In the genomic region with DNA sequence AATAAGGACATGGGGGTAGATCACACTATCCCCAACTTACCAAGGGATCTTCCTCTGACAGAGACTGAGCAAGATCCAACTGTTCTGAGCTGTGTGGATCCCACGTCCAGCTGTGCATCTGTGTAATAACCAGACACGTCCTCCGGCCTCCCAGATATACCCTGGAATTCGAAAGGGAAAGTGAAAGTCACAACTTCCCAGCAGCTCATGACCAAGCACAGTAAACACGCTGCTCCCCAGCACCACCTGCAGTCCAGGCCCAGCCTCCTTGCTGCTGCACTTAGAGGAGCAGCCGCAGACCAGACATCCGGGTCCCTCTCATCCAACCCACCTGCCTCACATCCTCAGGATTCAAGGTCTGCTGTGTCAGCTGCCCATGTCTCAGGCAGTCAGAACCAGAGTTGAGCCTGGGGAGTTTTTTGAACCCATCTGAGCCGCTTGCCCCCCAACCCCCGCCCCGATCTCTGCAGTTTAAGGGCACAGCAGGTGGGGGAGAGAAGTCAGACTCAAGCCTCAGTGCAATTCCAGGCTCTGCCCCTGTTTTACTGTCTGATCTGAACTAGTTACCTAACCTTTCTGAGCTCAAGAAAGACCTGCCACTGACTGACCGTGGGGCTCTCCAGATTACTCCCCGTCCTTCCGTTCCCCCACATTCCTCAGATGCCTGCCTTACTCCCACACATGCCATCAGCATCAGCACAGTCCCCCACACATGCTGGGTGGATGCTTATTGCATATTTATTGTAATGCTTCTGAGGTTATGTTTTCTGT, we compare ENCODE assay signal across 1 cellular context.
TF ChIP-seq lines count a peak whose summit lies in the region.

A gene with protein sequence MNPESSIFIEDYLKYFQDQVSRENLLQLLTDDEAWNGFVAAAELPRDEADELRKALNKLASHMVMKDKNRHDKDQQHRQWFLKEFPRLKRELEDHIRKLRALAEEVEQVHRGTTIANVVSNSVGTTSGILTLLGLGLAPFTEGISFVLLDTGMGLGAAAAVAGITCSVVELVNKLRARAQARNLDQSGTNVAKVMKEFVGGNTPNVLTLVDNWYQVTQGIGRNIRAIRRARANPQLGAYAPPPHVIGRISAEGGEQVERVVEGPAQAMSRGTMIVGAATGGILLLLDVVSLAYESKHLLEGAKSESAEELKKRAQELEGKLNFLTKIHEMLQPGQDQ (minus strand): TSS at position 127 of the 771 bp plus-strand sequence. CDS start 6,365 bp downstream, outside the sequence.

TF ChIP-seq in HepG2, 621 proteins besides CTCF, POLR2A, EP300 and RAD21 (continued from another document and continues in another):
- TF ChIP-seq, protein P1, sequence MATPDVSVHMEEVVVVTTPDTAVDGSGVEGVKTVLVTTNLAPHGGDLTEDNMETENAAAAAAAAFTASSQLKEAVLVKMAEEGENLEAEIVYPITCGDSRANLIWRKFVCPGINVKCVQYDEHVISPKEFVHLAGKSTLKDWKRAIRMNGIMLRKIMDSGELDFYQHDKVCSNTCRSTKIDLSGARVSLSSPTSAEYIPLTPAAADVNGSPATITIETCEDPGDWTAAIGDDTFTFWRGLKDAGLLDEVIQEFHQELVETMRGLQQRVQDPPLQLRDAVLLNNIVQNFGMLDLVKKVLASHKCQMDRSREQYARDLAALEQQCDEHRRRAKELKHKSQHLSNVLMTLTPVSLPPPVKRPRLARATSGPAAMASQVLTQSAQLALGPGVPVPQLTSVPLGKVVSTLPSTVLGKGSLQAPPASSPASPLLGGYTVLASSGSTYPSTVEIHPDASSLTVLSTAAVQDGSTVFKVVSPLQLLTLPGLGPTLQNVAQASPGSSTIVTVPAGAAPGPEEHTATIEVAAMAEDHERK (CRISPR knock-in tag; IDR thresholded peaks at IDR 0.05; ENCODE audit: low read depth), result no peak
- TF ChIP-seq, protein P2, sequence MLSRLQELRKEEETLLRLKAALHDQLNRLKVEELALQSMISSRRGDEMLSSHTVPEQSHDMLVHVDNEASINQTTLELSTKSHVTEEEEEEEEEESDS (CRISPR knock-in tag; IDR thresholded peaks at IDR 0.05; ENCODE audit: borderline replicate concordance), result no peak
- TF ChIP-seq JDP2 (CRISPR knock-in tag; IDR thresholded peaks at IDR 0.05; ENCODE audit: borderline replicate concordance), result no peak
- no peak for TF ChIP-seq HNRNPK (IDR thresholded peaks at IDR 0.05; ENCODE audit: low read depth, low read length, poor library complexity, severe bottlenecking)
- TF ChIP-seq, protein P3, sequence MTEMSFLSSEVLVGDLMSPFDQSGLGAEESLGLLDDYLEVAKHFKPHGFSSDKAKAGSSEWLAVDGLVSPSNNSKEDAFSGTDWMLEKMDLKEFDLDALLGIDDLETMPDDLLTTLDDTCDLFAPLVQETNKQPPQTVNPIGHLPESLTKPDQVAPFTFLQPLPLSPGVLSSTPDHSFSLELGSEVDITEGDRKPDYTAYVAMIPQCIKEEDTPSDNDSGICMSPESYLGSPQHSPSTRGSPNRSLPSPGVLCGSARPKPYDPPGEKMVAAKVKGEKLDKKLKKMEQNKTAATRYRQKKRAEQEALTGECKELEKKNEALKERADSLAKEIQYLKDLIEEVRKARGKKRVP (CRISPR knock-in tag; IDR thresholded peaks at IDR 0.05), result no peak
- TF ChIP-seq ZNF337 (CRISPR knock-in tag; IDR thresholded peaks at IDR 0.05; ENCODE audit: borderline replicate concordance, low read depth), result no peak
- TF ChIP-seq, protein P4, sequence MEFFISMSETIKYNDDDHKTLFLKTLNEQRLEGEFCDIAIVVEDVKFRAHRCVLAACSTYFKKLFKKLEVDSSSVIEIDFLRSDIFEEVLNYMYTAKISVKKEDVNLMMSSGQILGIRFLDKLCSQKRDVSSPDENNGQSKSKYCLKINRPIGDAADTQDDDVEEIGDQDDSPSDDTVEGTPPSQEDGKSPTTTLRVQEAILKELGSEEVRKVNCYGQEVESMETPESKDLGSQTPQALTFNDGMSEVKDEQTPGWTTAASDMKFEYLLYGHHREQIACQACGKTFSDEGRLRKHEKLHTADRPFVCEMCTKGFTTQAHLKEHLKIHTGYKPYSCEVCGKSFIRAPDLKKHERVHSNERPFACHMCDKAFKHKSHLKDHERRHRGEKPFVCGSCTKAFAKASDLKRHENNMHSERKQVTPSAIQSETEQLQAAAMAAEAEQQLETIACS (CRISPR knock-in tag; IDR thresholded peaks at IDR 0.05), result no peak
- TF ChIP-seq, protein P5, sequence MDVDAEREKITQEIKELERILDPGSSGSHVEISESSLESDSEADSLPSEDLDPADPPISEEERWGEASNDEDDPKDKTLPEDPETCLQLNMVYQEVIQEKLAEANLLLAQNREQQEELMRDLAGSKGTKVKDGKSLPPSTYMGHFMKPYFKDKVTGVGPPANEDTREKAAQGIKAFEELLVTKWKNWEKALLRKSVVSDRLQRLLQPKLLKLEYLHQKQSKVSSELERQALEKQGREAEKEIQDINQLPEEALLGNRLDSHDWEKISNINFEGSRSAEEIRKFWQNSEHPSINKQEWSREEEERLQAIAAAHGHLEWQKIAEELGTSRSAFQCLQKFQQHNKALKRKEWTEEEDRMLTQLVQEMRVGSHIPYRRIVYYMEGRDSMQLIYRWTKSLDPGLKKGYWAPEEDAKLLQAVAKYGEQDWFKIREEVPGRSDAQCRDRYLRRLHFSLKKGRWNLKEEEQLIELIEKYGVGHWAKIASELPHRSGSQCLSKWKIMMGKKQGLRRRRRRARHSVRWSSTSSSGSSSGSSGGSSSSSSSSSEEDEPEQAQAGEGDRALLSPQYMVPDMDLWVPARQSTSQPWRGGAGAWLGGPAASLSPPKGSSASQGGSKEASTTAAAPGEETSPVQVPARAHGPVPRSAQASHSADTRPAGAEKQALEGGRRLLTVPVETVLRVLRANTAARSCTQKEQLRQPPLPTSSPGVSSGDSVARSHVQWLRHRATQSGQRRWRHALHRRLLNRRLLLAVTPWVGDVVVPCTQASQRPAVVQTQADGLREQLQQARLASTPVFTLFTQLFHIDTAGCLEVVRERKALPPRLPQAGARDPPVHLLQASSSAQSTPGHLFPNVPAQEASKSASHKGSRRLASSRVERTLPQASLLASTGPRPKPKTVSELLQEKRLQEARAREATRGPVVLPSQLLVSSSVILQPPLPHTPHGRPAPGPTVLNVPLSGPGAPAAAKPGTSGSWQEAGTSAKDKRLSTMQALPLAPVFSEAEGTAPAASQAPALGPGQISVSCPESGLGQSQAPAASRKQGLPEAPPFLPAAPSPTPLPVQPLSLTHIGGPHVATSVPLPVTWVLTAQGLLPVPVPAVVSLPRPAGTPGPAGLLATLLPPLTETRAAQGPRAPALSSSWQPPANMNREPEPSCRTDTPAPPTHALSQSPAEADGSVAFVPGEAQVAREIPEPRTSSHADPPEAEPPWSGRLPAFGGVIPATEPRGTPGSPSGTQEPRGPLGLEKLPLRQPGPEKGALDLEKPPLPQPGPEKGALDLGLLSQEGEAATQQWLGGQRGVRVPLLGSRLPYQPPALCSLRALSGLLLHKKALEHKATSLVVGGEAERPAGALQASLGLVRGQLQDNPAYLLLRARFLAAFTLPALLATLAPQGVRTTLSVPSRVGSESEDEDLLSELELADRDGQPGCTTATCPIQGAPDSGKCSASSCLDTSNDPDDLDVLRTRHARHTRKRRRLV (CRISPR knock-in tag; IDR thresholded peaks at IDR 0.05), result peak; percentile 79
- TF ChIP-seq NFIC (IDR thresholded peaks at IDR 0.05; ENCODE audit: low read length), result no peak; the same call in 1 of the 2 replicates
- peak; percentile 82 for TF ChIP-seq MEF2D (CRISPR knock-in tag; IDR thresholded peaks at IDR 0.05)
- TF ChIP-seq CBX1 (IDR thresholded peaks at IDR 0.05; ENCODE audit: low read depth), result no peak
- TF ChIP-seq SP140L (CRISPR knock-in tag; IDR thresholded peaks at IDR 0.05; ENCODE audit: borderline replicate concordance), result 0 out of 2 replicates have a peak, but pooled peaks have one; percentile 15
- TF ChIP-seq, protein P6, sequence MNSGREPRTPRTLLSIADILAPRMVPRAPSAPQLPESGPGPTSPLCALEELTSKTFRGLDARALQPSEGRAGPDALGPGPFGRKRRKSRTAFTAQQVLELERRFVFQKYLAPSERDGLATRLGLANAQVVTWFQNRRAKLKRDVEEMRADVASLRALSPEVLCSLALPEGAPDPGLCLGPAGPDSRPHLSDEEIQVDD (CRISPR knock-in tag; IDR thresholded peaks at IDR 0.05; ENCODE audit: borderline replicate concordance), result no peak
- peak; percentile 50 for TF ChIP-seq SP4 (CRISPR knock-in tag; IDR thresholded peaks at IDR 0.05)
- no peak for TF ChIP-seq ZNF644 (CRISPR knock-in tag; IDR thresholded peaks at IDR 0.05; ENCODE audit: low read depth)
- peak; percentile 99 for TF ChIP-seq SAP130 (CRISPR knock-in tag; IDR thresholded peaks at IDR 0.05; ENCODE audit: low read depth)
- TF ChIP-seq, protein P7, sequence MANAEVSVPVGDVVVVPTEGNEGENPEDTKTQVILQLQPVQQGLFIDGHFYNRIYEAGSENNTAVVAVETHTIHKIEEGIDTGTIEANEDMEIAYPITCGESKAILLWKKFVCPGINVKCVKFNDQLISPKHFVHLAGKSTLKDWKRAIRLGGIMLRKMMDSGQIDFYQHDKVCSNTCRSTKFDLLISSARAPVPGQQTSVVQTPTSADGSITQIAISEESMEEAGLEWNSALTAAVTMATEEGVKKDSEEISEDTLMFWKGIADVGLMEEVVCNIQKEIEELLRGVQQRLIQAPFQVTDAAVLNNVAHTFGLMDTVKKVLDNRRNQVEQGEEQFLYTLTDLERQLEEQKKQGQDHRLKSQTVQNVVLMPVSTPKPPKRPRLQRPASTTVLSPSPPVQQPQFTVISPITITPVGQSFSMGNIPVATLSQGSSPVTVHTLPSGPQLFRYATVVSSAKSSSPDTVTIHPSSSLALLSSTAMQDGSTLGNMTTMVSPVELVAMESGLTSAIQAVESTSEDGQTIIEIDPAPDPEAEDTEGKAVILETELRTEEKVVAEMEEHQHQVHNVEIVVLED (CRISPR knock-in tag; IDR thresholded peaks at IDR 0.05; ENCODE audit: borderline replicate concordance), result no peak
- no peak for TF ChIP-seq EEA1 (CRISPR knock-in tag; IDR thresholded peaks at IDR 0.05; ENCODE audit: borderline replicate concordance)
- no peak for TF ChIP-seq TBL1XR1 (IDR thresholded peaks at IDR 0.05; ENCODE audit: borderline replicate concordance, low read length, partially characterized antibody)
- TF ChIP-seq FOXK2 (IDR thresholded peaks at IDR 0.05), result peak; percentile 99
- no peak for TF ChIP-seq RBAK (CRISPR knock-in tag; IDR thresholded peaks at IDR 0.05)
- TF ChIP-seq, protein P8, sequence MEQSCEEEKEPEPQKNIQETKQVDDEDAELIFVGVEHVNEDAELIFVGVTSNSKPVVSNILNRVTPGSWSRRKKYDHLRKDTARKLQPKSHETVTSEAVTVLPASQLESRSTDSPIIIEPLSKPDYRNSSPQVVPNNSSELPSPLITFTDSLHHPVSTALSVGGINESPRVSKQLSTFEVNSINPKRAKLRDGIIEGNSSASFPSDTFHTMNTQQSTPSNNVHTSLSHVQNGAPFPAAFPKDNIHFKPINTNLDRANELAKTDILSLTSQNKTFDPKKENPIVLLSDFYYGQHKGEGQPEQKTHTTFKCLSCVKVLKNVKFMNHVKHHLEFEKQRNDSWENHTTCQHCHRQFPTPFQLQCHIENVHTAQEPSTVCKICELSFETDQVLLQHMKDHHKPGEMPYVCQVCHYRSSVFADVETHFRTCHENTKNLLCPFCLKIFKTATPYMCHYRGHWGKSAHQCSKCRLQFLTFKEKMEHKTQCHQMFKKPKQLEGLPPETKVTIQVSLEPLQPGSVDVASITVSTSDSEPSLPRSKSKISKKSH (CRISPR knock-in tag; IDR thresholded peaks at IDR 0.05; ENCODE audit: borderline replicate concordance), result no peak
- TF ChIP-seq PPARG (CRISPR knock-in tag; conservative IDR thresholded peaks at IDR 0.05), result 0 out of 2 replicates have a peak, but pooled peaks have one; percentile 37
- TF ChIP-seq, protein P9, sequence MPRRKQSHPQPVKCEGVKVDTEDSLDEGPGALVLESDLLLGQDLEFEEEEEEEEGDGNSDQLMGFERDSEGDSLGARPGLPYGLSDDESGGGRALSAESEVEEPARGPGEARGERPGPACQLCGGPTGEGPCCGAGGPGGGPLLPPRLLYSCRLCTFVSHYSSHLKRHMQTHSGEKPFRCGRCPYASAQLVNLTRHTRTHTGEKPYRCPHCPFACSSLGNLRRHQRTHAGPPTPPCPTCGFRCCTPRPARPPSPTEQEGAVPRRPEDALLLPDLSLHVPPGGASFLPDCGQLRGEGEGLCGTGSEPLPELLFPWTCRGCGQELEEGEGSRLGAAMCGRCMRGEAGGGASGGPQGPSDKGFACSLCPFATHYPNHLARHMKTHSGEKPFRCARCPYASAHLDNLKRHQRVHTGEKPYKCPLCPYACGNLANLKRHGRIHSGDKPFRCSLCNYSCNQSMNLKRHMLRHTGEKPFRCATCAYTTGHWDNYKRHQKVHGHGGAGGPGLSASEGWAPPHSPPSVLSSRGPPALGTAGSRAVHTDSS (CRISPR knock-in tag; conservative IDR thresholded peaks at IDR 0.05), result no peak
- peak; percentile 62; the same call in 1 of the 2 replicates for TF ChIP-seq HOXA3 (CRISPR knock-in tag; IDR thresholded peaks at IDR 0.05)
- TF ChIP-seq NAIF1 (CRISPR knock-in tag; IDR thresholded peaks at IDR 0.05; ENCODE audit: borderline replicate concordance), result no peak
- no peak for TF ChIP-seq ZNF383 (CRISPR knock-in tag; IDR thresholded peaks at IDR 0.05; ENCODE audit: borderline replicate concordance)
- TF ChIP-seq RBM39 (IDR thresholded peaks at IDR 0.05; ENCODE audit: low read depth, low read length, poor library complexity, severe bottlenecking), result no peak
- no peak for TF ChIP-seq ZFP36L2 (CRISPR knock-in tag; IDR thresholded peaks at IDR 0.05)
- no peak for TF ChIP-seq RFX1 (IDR thresholded peaks at IDR 0.05)
- TF ChIP-seq, protein P10, sequence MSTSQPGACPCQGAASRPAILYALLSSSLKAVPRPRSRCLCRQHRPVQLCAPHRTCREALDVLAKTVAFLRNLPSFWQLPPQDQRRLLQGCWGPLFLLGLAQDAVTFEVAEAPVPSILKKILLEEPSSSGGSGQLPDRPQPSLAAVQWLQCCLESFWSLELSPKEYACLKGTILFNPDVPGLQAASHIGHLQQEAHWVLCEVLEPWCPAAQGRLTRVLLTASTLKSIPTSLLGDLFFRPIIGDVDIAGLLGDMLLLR (CRISPR knock-in tag; IDR thresholded peaks at IDR 0.05), result no peak
- no peak for TF ChIP-seq ZNF883 (CRISPR knock-in tag; IDR thresholded peaks at IDR 0.05; ENCODE audit: not compliant biosample characterization)
- no peak for TF ChIP-seq KDM4B (CRISPR knock-in tag; IDR thresholded peaks at IDR 0.05)
- TF ChIP-seq RELA (CRISPR knock-in tag; IDR thresholded peaks at IDR 0.05), result no peak
- peak; percentile 87 for TF ChIP-seq ELF3 (CRISPR knock-in tag; IDR thresholded peaks at IDR 0.05)
- no peak for TF ChIP-seq DNMT3B (CRISPR knock-in tag; conservative IDR thresholded peaks at IDR 0.05)
- no peak for TF ChIP-seq NR2F6 (IDR thresholded peaks at IDR 0.05)
- TF ChIP-seq NR2F6 (CRISPR knock-in tag; IDR thresholded peaks at IDR 0.05), result peak; percentile 49; the same call in 1 of the 2 replicates
- TF ChIP-seq KDM1A (CRISPR knock-in tag; IDR thresholded peaks at IDR 0.05), result no peak
- TF ChIP-seq ZNF34 (CRISPR knock-in tag; IDR thresholded peaks at IDR 0.05; ENCODE audit: borderline replicate concordance), result no peak
- no peak for TF ChIP-seq GFI1 (CRISPR knock-in tag; IDR thresholded peaks at IDR 0.05; ENCODE audit: borderline replicate concordance)
- TF ChIP-seq ZNF841 (CRISPR knock-in tag; IDR thresholded peaks at IDR 0.05; ENCODE audit: borderline replicate concordance), result no peak
